ENCODE assay signal across 1 cellular context in the genomic region with DNA sequence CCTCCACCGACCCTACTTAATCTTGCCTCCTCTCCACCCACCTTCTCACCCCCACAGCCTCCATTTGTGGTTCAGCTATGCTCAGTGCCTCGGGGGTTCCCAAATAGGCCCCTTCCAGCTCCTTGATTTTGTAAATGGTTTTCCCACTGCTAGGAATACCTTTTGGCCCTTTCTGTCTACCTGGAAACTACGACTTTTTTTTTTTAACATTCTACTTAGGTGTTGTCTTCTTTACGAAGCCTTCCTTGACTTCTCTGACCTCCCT.
TF ChIP-seq lines count a peak whose summit lies in the region.

No MANE protein-coding gene starts in this region.

TF ChIP-seq in GM23338, 12 proteins besides CTCF, POLR2A, EP300 and RAD21:
- TF ChIP-seq, protein P1, sequence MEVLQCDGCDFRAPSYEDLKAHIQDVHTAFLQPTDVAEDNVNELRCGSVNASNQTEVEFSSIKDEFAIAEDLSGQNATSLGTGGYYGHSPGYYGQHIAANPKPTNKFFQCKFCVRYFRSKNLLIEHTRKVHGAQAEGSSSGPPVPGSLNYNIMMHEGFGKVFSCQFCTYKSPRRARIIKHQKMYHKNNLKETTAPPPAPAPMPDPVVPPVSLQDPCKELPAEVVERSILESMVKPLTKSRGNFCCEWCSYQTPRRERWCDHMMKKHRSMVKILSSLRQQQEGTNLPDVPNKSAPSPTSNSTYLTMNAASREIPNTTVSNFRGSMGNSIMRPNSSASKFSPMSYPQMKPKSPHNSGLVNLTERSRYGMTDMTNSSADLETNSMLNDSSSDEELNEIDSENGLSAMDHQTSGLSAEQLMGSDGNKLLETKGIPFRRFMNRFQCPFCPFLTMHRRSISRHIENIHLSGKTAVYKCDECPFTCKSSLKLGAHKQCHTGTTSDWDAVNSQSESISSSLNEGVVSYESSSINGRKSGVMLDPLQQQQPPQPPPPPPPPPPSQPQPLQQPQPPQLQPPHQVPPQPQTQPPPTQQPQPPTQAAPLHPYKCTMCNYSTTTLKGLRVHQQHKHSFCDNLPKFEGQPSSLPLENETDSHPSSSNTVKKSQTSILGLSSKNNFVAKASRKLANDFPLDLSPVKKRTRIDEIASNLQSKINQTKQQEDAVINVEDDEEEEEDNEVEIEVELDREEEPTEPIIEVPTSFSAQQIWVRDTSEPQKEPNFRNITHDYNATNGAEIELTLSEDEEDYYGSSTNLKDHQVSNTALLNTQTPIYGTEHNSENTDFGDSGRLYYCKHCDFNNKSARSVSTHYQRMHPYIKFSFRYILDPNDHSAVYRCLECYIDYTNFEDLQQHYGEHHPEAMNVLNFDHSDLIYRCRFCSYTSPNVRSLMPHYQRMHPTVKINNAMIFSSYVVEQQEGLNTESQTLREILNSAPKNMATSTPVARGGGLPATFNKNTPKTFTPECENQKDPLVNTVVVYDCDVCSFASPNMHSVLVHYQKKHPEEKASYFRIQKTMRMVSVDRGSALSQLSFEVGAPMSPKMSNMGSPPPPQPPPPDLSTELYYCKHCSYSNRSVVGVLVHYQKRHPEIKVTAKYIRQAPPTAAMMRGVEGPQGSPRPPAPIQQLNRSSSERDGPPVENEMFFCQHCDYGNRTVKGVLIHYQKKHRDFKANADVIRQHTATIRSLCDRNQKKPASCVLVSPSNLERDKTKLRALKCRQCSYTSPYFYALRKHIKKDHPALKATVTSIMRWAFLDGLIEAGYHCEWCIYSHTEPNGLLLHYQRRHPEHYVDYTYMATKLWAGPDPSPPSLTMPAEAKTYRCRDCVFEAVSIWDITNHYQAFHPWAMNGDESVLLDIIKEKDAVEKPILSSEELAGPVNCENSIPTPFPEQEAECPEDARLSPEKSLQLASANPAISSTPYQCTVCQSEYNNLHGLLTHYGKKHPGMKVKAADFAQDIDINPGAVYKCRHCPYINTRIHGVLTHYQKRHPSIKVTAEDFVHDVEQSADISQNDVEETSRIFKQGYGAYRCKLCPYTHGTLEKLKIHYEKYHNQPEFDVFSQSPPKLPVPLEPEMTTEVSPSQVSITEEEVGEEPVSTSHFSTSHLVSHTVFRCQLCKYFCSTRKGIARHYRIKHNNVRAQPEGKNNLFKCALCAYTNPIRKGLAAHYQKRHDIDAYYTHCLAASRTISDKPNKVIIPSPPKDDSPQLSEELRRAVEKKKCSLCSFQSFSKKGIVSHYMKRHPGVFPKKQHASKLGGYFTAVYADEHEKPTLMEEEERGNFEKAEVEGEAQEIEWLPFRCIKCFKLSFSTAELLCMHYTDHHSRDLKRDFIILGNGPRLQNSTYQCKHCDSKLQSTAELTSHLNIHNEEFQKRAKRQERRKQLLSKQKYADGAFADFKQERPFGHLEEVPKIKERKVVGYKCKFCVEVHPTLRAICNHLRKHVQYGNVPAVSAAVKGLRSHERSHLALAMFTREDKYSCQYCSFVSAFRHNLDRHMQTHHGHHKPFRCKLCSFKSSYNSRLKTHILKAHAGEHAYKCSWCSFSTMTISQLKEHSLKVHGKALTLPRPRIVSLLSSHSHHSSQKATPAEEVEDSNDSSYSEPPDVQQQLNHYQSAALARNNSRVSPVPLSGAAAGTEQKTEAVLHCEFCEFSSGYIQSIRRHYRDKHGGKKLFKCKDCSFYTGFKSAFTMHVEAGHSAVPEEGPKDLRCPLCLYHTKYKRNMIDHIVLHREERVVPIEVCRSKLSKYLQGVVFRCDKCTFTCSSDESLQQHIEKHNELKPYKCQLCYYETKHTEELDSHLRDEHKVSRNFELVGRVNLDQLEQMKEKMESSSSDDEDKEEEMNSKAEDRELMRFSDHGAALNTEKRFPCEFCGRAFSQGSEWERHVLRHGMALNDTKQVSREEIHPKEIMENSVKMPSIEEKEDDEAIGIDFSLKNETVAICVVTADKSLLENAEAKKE (CRISPR knock-in tag; IDR thresholded peaks at IDR 0.05), result no peak
- no peak for TF ChIP-seq EZH2 (IDR thresholded peaks at IDR 0.05; ENCODE audit: low read depth, unreplicated experiment)
